In the genomic region with DNA sequence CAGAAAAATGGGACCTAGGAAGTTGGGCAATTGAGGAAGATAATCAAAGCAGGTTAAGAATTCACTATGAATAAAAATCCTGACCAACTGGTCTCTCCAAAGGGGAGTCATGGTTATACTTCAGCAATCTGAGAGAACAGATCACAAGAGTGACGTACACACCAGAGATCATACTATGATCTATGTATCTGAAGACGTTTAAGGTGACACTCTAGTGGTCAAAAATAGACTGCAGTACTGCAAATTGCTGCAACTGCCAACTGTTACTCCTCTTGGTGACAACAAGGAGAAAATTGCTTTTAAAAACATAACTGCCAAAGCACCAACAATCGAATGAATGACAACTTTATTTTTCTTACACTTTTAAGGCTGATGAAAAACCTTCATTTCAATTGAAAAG, we compare ENCODE assay signal across 8 cellular contexts. TPM values are rescaled to one million over a fixed set of nuclear protein-coding genes. Genes with fewer than 3 reads are reported as not detected.
DNase-seq lines count a peak whose midpoint lies in the region; ATAC-seq and TF ChIP-seq lines count a peak whose summit lies in the region.

No MANE protein-coding gene starts in this region.

- intact Hi-C loops in tibial artery (cut with DNase I; ENCODE audit: low total_unique reads): loop anchor here (10.0 kb wide), 1 partner anchor 130 kb away; the partner anchor contains the start of gene CDK7

- no peak overlapping the region for H3K27ac ChIP-seq in C4-2B
- no peak overlapping the region for H3K27ac ChIP-seq in tibial artery

- no peaks in the 10 kb centered on the region for H3K27me3 ChIP-seq in tibial artery

- H3K9me3 ChIP-seq in tibial artery: no peaks in the 10 kb centered on the region

- peaks cover 18 to 46% (median 20%) of the 10 kb centered on the region in 3 donors for H3K36me3 ChIP-seq in tibial artery

- TF ChIP-seq CTCF in C4-2B (conservative IDR thresholded peaks at IDR 0.05): peak; percentile 60
- peak; percentile 13 for TF ChIP-seq CTCF in GM13977 (IDR thresholded peaks at IDR 0.05; ENCODE audit: extremely low read depth, insufficient read depth, missing control alignments)
- TF ChIP-seq CTCF in tibial artery (IDR thresholded peaks at IDR 0.05): peak in 1 of 2 experiments; percentile 28

- peaks cover 0 to 14% (median 3%) of the 10 kb centered on the region in 4 donors for H3K4me1 ChIP-seq in tibial artery

- DNase-seq in GM13977 (ENCODE audit: low spot score) (no peak), RPMI8226 (peak; percentile 34), glomerular endothelial cell (ENCODE audit: extremely low read depth, low read depth, low spot score) (peak; percentile 0), GOT3 (lab: John Stamatoyannopoulos, UW) (no peak), NCI-H345 treated with DMSO at 0.1 percent for 48 hours (lab: John Stamatoyannopoulos, UW; ENCODE audit: unreplicated experiment) (no peak), tibial artery (no peak)

- no peak for ATAC-seq in HG03442 (IDR thresholded peaks at IDR 0.05; ENCODE audit: unreplicated experiment)

- H3K4me3 ChIP-seq in tibial artery: no peak overlapping the region

- in situ Hi-C loops in GM13977 (cut with MboI; ENCODE audit: low pct_unique_long_range_greater_than_20kb, low sequenced_read_pairs, unreplicated experiment): loop anchor here (25.0 kb wide), 1 partner anchor 277 kb away; the partner anchor contains the start of gene SLC30A5

RNA-seq across cellular contexts. Expression of gene AK6, which starts 4.9 kb away (rescaled TPM):
- total RNA-seq in glomerular endothelial cell: 18.1 and 21.1 TPM in 2 replicates

RNA-seq across cellular contexts. Expression of gene TAF9, which starts 4.9 kb away (rescaled TPM):
- 54.3 and 54.9 TPM in 2 replicates for total RNA-seq in glomerular endothelial cell

RNA-seq across cellular contexts. Expression of gene RAD17, which starts 5.2 kb away (rescaled TPM):
- total RNA-seq in glomerular endothelial cell: 13.5 and 15.6 TPM in 2 replicates

RNA-seq across cellular contexts. Expression of gene CCDC125, which starts 31.8 kb away (rescaled TPM):
- 2.3 and 8.2 TPM in 2 replicates for total RNA-seq in glomerular endothelial cell

RNA-seq across cellular contexts. Expression of gene MARVELD2, which starts 50.5 kb away (rescaled TPM):
- total RNA-seq in glomerular endothelial cell: 1.9 and 3.6 TPM in 2 replicates

Comparison
In these comparisons a context has a peak if more than half of its experiments do, and no peak if none do; other contexts are left out.
1. DNase-seq: peak in RPMI8226 (single experiment) and glomerular endothelial cell (single experiment); none in GM13977 (single experiment), GOT3 (single experiment), NCI-H345 treated with DMSO at 0.1 percent for 48 hours (single experiment) and tibial artery (0 of 2).